24 cellular contexts compared by ENCODE assay signal in genomic region chr7:124776153-124776552, GRCh38. TPM values are rescaled to one million over a fixed set of nuclear protein-coding genes. Genes with fewer than 3 reads are reported as not detected.
"Had no signal": no experiment of that assay in that cellular context is flagged by ENCODE, and none has a peak within 500 bp of the region (broad histone marks: within the 10 kb centered on the region; RNA-seq: fewer than 3 reads in every experiment).

No MANE protein-coding gene starts in this region.

- H3K27ac ChIP-seq: neutrophil, pancreas, psoas muscle, skin epidermis, stomach, thoracic aorta, thyroid gland, tibial nerve, upper lobe of left lung, vagina had no signal

- H3K9me3 ChIP-seq: neutrophil, pancreas, psoas muscle, stomach, thoracic aorta, thyroid gland, tibial nerve, upper lobe of left lung, vagina had no signal

- DNase-seq: naive thymus-derived CD8-positive, alpha-beta T cell; nephron progenitor cell; nucleus accumbens; pancreas; psoas muscle; right cardiac atrium; stimulated activated CD4-positive, alpha-beta T cell treated with anti-CD3 and anti-CD28 coated beads, Interleukin-15, amount 100 ng/mL, for 24 hours; stimulated activated CD4-positive, alpha-beta T cell treated with anti-CD3 and anti-CD28 coated beads, Interleukin-2, amount 100 ng/mL, for 24 hours; stimulated activated CD4-positive, alpha-beta T cell treated with anti-CD3 and anti-CD28 coated beads, Interleukin-2, amount 100 ng/mL, for 48 hours; stimulated activated CD4-positive, alpha-beta T cell treated with anti-CD3 and anti-CD28 coated beads, Interleukin-4, amount 100 ng/mL, for 24 hours; stimulated activated naive B cell treated with anti-CD40 and anti-IgM and Interleukin-4, amounts not matched to agents 10 μg/mL and 1 μg/mL and 100 μg/mL, for 72 hours; stimulated activated naive CD4-positive, alpha-beta T cell treated with Interleukin-2 at 50 U/mL for 16 hours; stomach; thyroid gland; trophoblast cell; upper lobe of left lung had no signal

- H3K36me3 ChIP-seq: neutrophil, pancreas, stomach, thoracic aorta, thyroid gland, tibial nerve, upper lobe of left lung, vagina had no signal

- ATAC-seq: naive thymus-derived CD8-positive, alpha-beta T cell; natural killer cell treated with Interleukin-12 subunit alpha and Interleukin-12 subunit beta and Interleukin-15 and Interleukin-18, amount 100 ng/mL, for 72 hours; pancreas; psoas muscle; right cardiac atrium; sciatic nerve; stimulated activated effector memory CD8-positive, alpha-beta T cell treated with anti-CD3 and anti-CD28 coated beads, Interleukin-12 subunit alpha, Interleukin-12 subunit beta, amount 100 ng/mL, for 72 hours; stimulated activated naive B cell treated with anti-CD40 and anti-IgM and Interleukin-4, amounts not matched to agents 10 μg/mL and 1 μg/mL and 100 μg/mL, for 72 hours had no signal

- H3K4me1 ChIP-seq: pancreas, psoas muscle, stomach, thyroid gland, tibial nerve, upper lobe of left lung, vagina had no signal

- H3K4me3 ChIP-seq: pancreas, psoas muscle, skin epidermis, stomach, thoracic aorta, thyroid gland, tibial nerve, upper lobe of left lung, vagina had no signal

RNA-seq across cellular contexts. Expression of gene GPR37, which starts 10.6 kb away (rescaled TPM):
- total RNA-seq: naive thymus-derived CD8-positive, alpha-beta T cell; natural killer cell treated with Interleukin-12 subunit alpha and Interleukin-12 subunit beta and Interleukin-15 and Interleukin-18, amount 100 ng/mL, for 72 hours had no signal
